1 cellular context compared by ENCODE assay signal in the genomic region with DNA sequence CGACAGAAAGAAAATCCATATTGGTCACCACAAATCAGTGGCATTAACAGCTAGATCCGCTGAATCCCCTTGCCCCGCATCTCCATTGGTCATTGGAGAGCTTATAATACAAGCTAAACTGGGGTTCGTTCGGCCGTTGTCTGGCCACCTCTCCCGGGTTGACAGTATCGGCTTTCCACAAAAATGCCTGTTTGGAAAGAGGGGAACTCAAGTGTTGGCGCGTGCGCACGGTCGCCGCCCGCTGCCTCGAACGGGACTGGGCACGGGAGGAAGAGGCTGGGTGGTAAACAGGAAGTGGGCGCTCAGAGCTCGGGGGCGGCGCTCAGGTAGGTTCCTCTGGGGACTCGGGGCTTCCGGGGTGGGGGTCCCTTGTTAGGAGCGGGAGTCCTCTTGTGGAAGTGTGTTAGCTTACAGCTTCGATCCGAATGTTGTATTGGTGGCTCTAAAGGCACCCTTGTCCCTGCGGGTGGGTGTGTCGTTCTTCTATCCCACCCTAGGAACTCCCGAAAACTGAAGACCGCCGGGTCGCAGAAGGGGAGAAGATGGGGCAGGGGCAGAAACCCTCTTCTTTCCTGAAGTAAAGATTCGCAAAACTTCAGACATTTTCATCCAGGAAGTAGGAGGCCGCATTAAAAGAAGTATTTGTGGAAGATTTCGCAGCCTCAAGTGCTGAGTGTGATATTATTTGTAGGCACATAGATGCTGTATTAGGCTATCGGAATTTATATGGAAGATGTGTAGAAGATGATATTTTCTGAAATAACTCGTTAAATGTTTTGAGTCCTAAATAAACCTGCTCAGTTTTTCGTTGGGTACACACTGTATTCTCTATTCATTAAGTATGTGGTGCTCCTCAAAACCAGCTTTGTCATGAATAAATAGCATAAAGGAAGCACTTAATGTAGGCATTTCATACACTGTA.
TF ChIP-seq lines count a peak whose summit lies in the region.

No MANE protein-coding gene starts in this region.

TF ChIP-seq in H1, 55 proteins besides CTCF, POLR2A, EP300 and RAD21:
- TF ChIP-seq CEBPB (IDR thresholded peaks at IDR 0.05; ENCODE audit: low read depth, low read length) (no peak), TAF1 (IDR thresholded peaks at IDR 0.05; ENCODE audit: low read depth, low read length) (peak; percentile 89), SP4 (IDR thresholded peaks at IDR 0.05; ENCODE audit: low read length) (no peak), NRF1 (IDR thresholded peaks at IDR 0.05; ENCODE audit: low read depth, low read length) (peak; percentile 71), RXRA (IDR thresholded peaks at IDR 0.05; ENCODE audit: insufficient read depth, low read depth, low read length) (no peak), CHD1 (IDR thresholded peaks at IDR 0.05; ENCODE audit: low read depth, low read length) (no peak), SAP30 (IDR thresholded peaks at IDR 0.05; ENCODE audit: insufficient read depth, insufficient replicate concordance, low read length) (no peak), EZH2 (IDR thresholded peaks at IDR 0.05; ENCODE audit: low read depth, low read length, severe bottlenecking) (no peak), SUZ12 (IDR thresholded peaks at IDR 0.05; ENCODE audit: low read length) (no peak), EGR1 (IDR thresholded peaks at IDR 0.05; ENCODE audit: borderline replicate concordance, low read depth, low read length) (peak; percentile 88), BCL11A (IDR thresholded peaks at IDR 0.05; ENCODE audit: low read depth in 2 of 2, low read length in 2 of 2) (no peak), KDM5A (IDR thresholded peaks at IDR 0.05; ENCODE audit: low read length) (0 out of 2 replicates have a peak, but pooled peaks have one; percentile 50), HDAC2 (IDR thresholded peaks at IDR 0.05; ENCODE audit: borderline replicate concordance in 1 of 2, low read depth in 2 of 2, low read length in 2 of 2) (no peak), TAF7 (optimal IDR thresholded peaks at IDR 0.05; ENCODE audit: borderline replicate concordance, low read depth, low read length) (peak; percentile 83), MAFK (IDR thresholded peaks at IDR 0.05; ENCODE audit: low read depth, low read length) (no peak), BACH1 (IDR thresholded peaks at IDR 0.05; ENCODE audit: low read length) (no peak), SP2 (IDR thresholded peaks at IDR 0.05; ENCODE audit: low read length) (no peak), TCF12 (IDR thresholded peaks at IDR 0.05; ENCODE audit: low read depth, low read length) (no peak), SIN3A (conservative IDR thresholded peaks at IDR 0.05 in 1 of 2, IDR thresholded peaks at IDR 0.05 in 1 of 2; ENCODE audit: low read depth in 1 of 2, low read length in 2 of 2) (no peak), YY1 (IDR thresholded peaks at IDR 0.05; ENCODE audit: low read depth, low read length) (peak; percentile 71), JUN (IDR thresholded peaks at IDR 0.05; ENCODE audit: low read depth, low read length) (no peak), SIX5 (IDR thresholded peaks at IDR 0.05; ENCODE audit: low read depth, low read length) (no peak), KDM1A (IDR thresholded peaks at IDR 0.05; ENCODE audit: borderline replicate concordance, low read length) (no peak), SIRT6 (IDR thresholded peaks at IDR 0.05; ENCODE audit: low read length) (no peak), HDAC6 (IDR thresholded peaks at IDR 0.05; ENCODE audit: low read depth, low read length) (no peak), PHF8 (conservative IDR thresholded peaks at IDR 0.05; ENCODE audit: low read depth, low read length) (peak; percentile 50), SRF (IDR thresholded peaks at IDR 0.05; ENCODE audit: low read depth, low read length) (peak; percentile 91), KDM4A (IDR thresholded peaks at IDR 0.05; ENCODE audit: low read depth, low read length, severe bottlenecking) (peak; percentile 46), JUND (IDR thresholded peaks at IDR 0.05; ENCODE audit: low read length) (no peak), CTBP2 (IDR thresholded peaks at IDR 0.05; ENCODE audit: borderline replicate concordance, insufficient read depth, insufficient read length, low read length) (no peak), CHD2 (IDR thresholded peaks at IDR 0.05; ENCODE audit: low read length) (no peak), NANOG (IDR thresholded peaks at IDR 0.05; ENCODE audit: insufficient read depth, low read depth, low read length, poor library complexity, severe bottlenecking) (peak; percentile 76), RNF2 (IDR thresholded peaks at IDR 0.05; ENCODE audit: borderline replicate concordance, low read depth, low read length, missing control alignments, poor library complexity, severe bottlenecking) (no peak), ASH2L (IDR thresholded peaks at IDR 0.05; ENCODE audit: low read length) (peak; percentile 55), TBP (IDR thresholded peaks at IDR 0.05; ENCODE audit: low read depth, low read length) (peak; percentile 79), ZNF274 (IDR thresholded peaks at IDR 0.05; ENCODE audit: borderline replicate concordance, extremely low read depth, low read length) (no peak)
- TF ChIP-seq, protein P1, sequence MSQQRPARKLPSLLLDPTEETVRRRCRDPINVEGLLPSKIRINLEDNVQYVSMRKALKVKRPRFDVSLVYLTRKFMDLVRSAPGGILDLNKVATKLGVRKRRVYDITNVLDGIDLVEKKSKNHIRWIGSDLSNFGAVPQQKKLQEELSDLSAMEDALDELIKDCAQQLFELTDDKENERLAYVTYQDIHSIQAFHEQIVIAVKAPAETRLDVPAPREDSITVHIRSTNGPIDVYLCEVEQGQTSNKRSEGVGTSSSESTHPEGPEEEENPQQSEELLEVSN (IDR thresholded peaks at IDR 0.05): peak; percentile 51
- TF ChIP-seq, protein P2, sequence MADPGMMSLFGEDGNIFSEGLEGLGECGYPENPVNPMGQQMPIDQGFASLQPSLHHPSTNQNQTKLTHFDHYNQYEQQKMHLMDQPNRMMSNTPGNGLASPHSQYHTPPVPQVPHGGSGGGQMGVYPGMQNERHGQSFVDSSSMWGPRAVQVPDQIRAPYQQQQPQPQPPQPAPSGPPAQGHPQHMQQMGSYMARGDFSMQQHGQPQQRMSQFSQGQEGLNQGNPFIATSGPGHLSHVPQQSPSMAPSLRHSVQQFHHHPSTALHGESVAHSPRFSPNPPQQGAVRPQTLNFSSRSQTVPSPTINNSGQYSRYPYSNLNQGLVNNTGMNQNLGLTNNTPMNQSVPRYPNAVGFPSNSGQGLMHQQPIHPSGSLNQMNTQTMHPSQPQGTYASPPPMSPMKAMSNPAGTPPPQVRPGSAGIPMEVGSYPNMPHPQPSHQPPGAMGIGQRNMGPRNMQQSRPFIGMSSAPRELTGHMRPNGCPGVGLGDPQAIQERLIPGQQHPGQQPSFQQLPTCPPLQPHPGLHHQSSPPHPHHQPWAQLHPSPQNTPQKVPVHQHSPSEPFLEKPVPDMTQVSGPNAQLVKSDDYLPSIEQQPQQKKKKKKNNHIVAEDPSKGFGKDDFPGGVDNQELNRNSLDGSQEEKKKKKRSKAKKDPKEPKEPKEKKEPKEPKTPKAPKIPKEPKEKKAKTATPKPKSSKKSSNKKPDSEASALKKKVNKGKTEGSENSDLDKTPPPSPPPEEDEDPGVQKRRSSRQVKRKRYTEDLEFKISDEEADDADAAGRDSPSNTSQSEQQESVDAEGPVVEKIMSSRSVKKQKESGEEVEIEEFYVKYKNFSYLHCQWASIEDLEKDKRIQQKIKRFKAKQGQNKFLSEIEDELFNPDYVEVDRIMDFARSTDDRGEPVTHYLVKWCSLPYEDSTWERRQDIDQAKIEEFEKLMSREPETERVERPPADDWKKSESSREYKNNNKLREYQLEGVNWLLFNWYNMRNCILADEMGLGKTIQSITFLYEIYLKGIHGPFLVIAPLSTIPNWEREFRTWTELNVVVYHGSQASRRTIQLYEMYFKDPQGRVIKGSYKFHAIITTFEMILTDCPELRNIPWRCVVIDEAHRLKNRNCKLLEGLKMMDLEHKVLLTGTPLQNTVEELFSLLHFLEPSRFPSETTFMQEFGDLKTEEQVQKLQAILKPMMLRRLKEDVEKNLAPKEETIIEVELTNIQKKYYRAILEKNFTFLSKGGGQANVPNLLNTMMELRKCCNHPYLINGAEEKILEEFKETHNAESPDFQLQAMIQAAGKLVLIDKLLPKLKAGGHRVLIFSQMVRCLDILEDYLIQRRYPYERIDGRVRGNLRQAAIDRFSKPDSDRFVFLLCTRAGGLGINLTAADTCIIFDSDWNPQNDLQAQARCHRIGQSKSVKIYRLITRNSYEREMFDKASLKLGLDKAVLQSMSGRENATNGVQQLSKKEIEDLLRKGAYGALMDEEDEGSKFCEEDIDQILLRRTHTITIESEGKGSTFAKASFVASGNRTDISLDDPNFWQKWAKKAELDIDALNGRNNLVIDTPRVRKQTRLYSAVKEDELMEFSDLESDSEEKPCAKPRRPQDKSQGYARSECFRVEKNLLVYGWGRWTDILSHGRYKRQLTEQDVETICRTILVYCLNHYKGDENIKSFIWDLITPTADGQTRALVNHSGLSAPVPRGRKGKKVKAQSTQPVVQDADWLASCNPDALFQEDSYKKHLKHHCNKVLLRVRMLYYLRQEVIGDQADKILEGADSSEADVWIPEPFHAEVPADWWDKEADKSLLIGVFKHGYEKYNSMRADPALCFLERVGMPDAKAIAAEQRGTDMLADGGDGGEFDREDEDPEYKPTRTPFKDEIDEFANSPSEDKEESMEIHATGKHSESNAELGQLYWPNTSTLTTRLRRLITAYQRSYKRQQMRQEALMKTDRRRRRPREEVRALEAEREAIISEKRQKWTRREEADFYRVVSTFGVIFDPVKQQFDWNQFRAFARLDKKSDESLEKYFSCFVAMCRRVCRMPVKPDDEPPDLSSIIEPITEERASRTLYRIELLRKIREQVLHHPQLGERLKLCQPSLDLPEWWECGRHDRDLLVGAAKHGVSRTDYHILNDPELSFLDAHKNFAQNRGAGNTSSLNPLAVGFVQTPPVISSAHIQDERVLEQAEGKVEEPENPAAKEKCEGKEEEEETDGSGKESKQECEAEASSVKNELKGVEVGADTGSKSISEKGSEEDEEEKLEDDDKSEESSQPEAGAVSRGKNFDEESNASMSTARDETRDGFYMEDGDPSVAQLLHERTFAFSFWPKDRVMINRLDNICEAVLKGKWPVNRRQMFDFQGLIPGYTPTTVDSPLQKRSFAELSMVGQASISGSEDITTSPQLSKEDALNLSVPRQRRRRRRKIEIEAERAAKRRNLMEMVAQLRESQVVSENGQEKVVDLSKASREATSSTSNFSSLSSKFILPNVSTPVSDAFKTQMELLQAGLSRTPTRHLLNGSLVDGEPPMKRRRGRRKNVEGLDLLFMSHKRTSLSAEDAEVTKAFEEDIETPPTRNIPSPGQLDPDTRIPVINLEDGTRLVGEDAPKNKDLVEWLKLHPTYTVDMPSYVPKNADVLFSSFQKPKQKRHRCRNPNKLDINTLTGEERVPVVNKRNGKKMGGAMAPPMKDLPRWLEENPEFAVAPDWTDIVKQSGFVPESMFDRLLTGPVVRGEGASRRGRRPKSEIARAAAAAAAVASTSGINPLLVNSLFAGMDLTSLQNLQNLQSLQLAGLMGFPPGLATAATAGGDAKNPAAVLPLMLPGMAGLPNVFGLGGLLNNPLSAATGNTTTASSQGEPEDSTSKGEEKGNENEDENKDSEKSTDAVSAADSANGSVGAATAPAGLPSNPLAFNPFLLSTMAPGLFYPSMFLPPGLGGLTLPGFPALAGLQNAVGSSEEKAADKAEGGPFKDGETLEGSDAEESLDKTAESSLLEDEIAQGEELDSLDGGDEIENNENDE (IDR thresholded peaks at IDR 0.05; ENCODE audit: insufficient replicate concordance, low read length): no peak
- TF ChIP-seq, protein P3, sequence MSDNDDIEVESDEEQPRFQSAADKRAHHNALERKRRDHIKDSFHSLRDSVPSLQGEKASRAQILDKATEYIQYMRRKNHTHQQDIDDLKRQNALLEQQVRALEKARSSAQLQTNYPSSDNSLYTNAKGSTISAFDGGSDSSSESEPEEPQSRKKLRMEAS (IDR thresholded peaks at IDR 0.05): peak; percentile 86
